ENCODE assay signal across 31 cellular contexts in the genomic region with DNA sequence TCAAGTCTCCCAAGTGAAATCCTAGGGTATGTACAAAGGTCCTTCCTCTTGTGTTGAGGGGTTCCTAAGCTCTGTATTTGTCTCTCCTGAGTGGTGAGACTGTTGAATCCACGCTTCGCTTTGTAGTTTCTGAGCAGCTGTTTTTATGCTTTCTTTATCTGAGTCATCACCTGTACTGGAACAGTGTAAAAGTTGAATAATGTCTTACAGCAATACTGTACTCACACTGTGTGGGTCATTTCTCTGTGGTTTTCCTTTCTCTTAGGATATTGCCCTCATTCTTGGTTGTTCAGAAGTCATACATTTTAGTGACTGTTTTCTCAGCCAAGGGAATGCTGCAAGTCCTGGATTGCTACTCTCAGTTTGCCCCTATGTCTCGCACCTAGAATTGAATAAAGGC.
DNase-seq lines count a peak whose midpoint lies in the region; ATAC-seq, FAIRE-seq and TF ChIP-seq lines count a peak whose summit lies in the region.
"Had no signal": no experiment of that assay in that cellular context is flagged by ENCODE, and none has a peak within 500 bp of the region (broad histone marks: within the 10 kb centered on the region; RNA-seq: fewer than 3 reads in every experiment).

No MANE protein-coding gene starts in this region.

- intact Hi-C loops in kidney (cut with DNase I) = no loop called here

- H3K27me3 ChIP-seq in SK-N-SH (ENCODE audit: insufficient read depth) = no peaks in the 10 kb centered on the region

- 58% methylated on average over 3 of the region's 3 CpGs for WGBS in SK-N-SH (ENCODE audit: low lambda C conversion rate)

- no peak for TF ChIP-seq EP300 in SK-N-SH (IDR thresholded peaks at IDR 0.05; ENCODE audit: borderline replicate concordance in 1 of 2, low read depth in 1 of 2, low read length in 1 of 2)

- no peaks in the 10 kb centered on the region for H3K79me2 ChIP-seq in SK-N-SH (ENCODE audit: insufficient read depth)

- no peak overlapping the region for H3K4me3 Mint-ChIP-seq in stimulated activated naive CD8-positive, alpha-beta T cell treated with anti-CD3 and anti-CD28 coated beads, Interleukin-15, amount 100 ng/mL, for 72 hours
- H3K4me3 Mint-ChIP-seq: activated T-cell treated with anti-CD3 and anti-CD28 coated beads, Interleukin-2, amount 50 U/mL, for 72 hours; IgD-negative memory B cell; naive thymus-derived CD4-positive, alpha-beta T cell had no signal

- H3K9ac ChIP-seq in kidney (ENCODE audit: low read length in 2 of 2) = no peak overlapping the region
- no peak overlapping the region for H3K9ac ChIP-seq in SK-N-SH

- H3K4me1 Mint-ChIP-seq in stimulated activated naive CD8-positive, alpha-beta T cell treated with anti-CD3 and anti-CD28 coated beads, Interleukin-15, amount 100 ng/mL, for 72 hours = no peaks in the 10 kb centered on the region
- H3K4me1 Mint-ChIP-seq: naive thymus-derived CD4-positive, alpha-beta T cell had no signal

- CTCF ChIA-PET in SK-N-SH (lab: Yijun Ruan, JAX) = no interaction called here

- H3K27ac Mint-ChIP-seq in stimulated activated naive CD8-positive, alpha-beta T cell treated with anti-CD3 and anti-CD28 coated beads, Interleukin-15, amount 100 ng/mL, for 72 hours = no peak overlapping the region
- H3K27ac Mint-ChIP-seq: activated T-cell treated with anti-CD3 and anti-CD28 coated beads, Interleukin-2, amount 50 U/mL, for 72 hours; IgD-negative memory B cell; naive thymus-derived CD4-positive, alpha-beta T cell; progenitor cell of endocrine pancreas had no signal

- no peak for FAIRE-seq in kidney (lab: Jason Lieb, UNC)
- FAIRE-seq: GM12892, islet of Langerhans had no signal

- H3K27me3 Mint-ChIP-seq in stimulated activated naive CD8-positive, alpha-beta T cell treated with anti-CD3 and anti-CD28 coated beads, Interleukin-15, amount 100 ng/mL, for 72 hours = no peaks in the 10 kb centered on the region
- H3K27me3 Mint-ChIP-seq: IgD-negative memory B cell; naive thymus-derived CD4-positive, alpha-beta T cell; progenitor cell of endocrine pancreas had no signal

- H3K9me2 ChIP-seq in SK-N-SH = no peaks in the 10 kb centered on the region

- H4K20me1 ChIP-seq in SK-N-SH (ENCODE audit: insufficient read depth) = no peaks in the 10 kb centered on the region

- TF ChIP-seq CTCF in astrocyte of the cerebellum (IDR thresholded peaks at IDR 0.05; ENCODE audit: low read depth, low read length, missing control alignments) (no peak), kidney (IDR thresholded peaks at IDR 0.05; ENCODE audit: borderline replicate concordance, extremely low read depth, insufficient read depth) (no peak), SK-N-SH (IDR thresholded peaks at IDR 0.05) (no peak)

- in situ Hi-C loops in astrocyte of the cerebellum (cut with HindIII; ENCODE audit: low sequenced_read_pairs) = no loop called here

- DNase-seq in LHCN-M2 (ENCODE audit: low read depth) = peak; percentile 2
- peak; percentile 11 for DNase-seq in astrocyte of the cerebellum (ENCODE audit: low read depth)
- DNase-seq in iris pigment epithelial cell (ENCODE audit: low read depth) = peak; percentile 5
- no peak for DNase-seq in stimulated activated naive CD8-positive, alpha-beta T cell treated with anti-CD3 and anti-CD28 coated beads, Interleukin-15, amount 100 ng/mL, for 72 hours
- no peak for DNase-seq in kidney
- DNase-seq in SK-N-SH = no peak
- DNase-seq: activated CD4-positive, alpha-beta T cell treated with anti-CD3 and anti-CD28 coated beads, Interleukin-2, amount 50 U/mL, for 48 hours; activated CD4-positive, CD25-positive, alpha-beta regulatory T cell treated with anti-CD3 and anti-CD28 coated beads, Interleukin-2, amount 50 U/mL, for 72 hours; activated naive CD4-positive, alpha-beta T cell treated with Interleukin-2 at 50 U/mL for 16 hours; activated T-cell treated with anti-CD3 and anti-CD28 coated beads, Interleukin-2, amount 50 U/mL, for 72 hours; C1 segment of cervical spinal cord; COR-L47; DMS53; effector memory CD4-positive, alpha-beta T cell; glutamatergic neuron; naive thymus-derived CD4-positive, alpha-beta T cell; NCI-H1092 treated with DMSO at 0.1 percent for 48 hours; NCI-H187; NCI-H2171; nucleus accumbens; OCI-M1; SHP77 treated with DMSO at 0.1 percent for 48 hours; stimulated activated CD4-positive, alpha-beta T cell treated with anti-CD3 and anti-CD28 coated beads, Interleukin-4, amount 100 ng/mL, for 24 hours; trophoblast cell had no signal

- H3K4me1 ChIP-seq in kidney (ENCODE audit: control insufficient read depth in 1 of 2, insufficient read depth in 1 of 2, low read depth in 1 of 2, low read length in 2 of 2) (no peaks in the 10 kb centered on the region), SK-N-SH (ENCODE audit: control insufficient read depth in 1 of 2, insufficient read depth in 2 of 2, low read depth in 1 of 2, low read length in 1 of 2) (no peaks in the 10 kb centered on the region; a peak in 2 of 4 replicates)

- H3F3A ChIP-seq in SK-N-SH (replicated peaks; ENCODE audit: insufficient read depth) = no peaks in the 10 kb centered on the region

- no peaks in the 10 kb centered on the region for H3K36me3 ChIP-seq in kidney (ENCODE audit: control insufficient read depth in 1 of 2, insufficient read depth in 2 of 2, low read length in 2 of 2)
- H3K36me3 ChIP-seq in SK-N-SH (replicated peaks in 1 of 2; ENCODE audit: control insufficient read depth in 1 of 2, insufficient read depth in 2 of 2, low read length in 1 of 2) = no peaks in the 10 kb centered on the region

- H3K4me3 ChIP-seq in astrocyte of the cerebellum (ENCODE audit: low read depth, low read length) = no peak overlapping the region
- H3K4me3 ChIP-seq in kidney (ENCODE audit: low read length in 2 of 2) = no peak overlapping the region
- H3K4me3 ChIP-seq in SK-N-SH (ENCODE audit: low read depth in 2 of 2, low read length in 1 of 2) = no peak overlapping the region
- H3K4me3 ChIP-seq: coronary artery had no signal

- no peak overlapping the region for H3K27ac ChIP-seq in kidney (ENCODE audit: low read depth in 2 of 2, low read length in 2 of 2)
- H3K27ac ChIP-seq in SK-N-SH (ENCODE audit: low read depth in 2 of 2, low read length in 1 of 2) = no peak overlapping the region
- H3K27ac ChIP-seq: coronary artery had no signal

- peaks cover 5 to 7% of the 10 kb centered on the region in 2 donors for H3K9me3 Mint-ChIP-seq in stimulated activated naive CD8-positive, alpha-beta T cell treated with anti-CD3 and anti-CD28 coated beads, Interleukin-15, amount 100 ng/mL, for 72 hours

- no peak overlapping the region for H3K4me2 ChIP-seq in SK-N-SH

- no peaks in the 10 kb centered on the region for H3K9me3 ChIP-seq in kidney (ENCODE audit: control insufficient read depth in 1 of 2, low read length in 2 of 2)
- H3K9me3 ChIP-seq in SK-N-SH = no peaks in the 10 kb centered on the region

- no peak for ATAC-seq in GM21717 (IDR thresholded peaks at IDR 0.05; ENCODE audit: unreplicated experiment)
- no peak for ATAC-seq in stimulated activated naive CD8-positive, alpha-beta T cell treated with anti-CD3 and anti-CD28 coated beads, Interleukin-15, amount 100 ng/mL, for 72 hours
- ATAC-seq: activated T-cell treated with anti-CD3 and anti-CD28 coated beads, Interleukin-2, amount 50 U/mL, for 72 hours; naive thymus-derived CD4-positive, alpha-beta T cell; sciatic nerve had no signal

- TF ChIP-seq RAD21 in SK-N-SH (IDR thresholded peaks at IDR 0.05; ENCODE audit: low read length) = no peak

- no peak overlapping the region for H2AFZ ChIP-seq in SK-N-SH (ENCODE audit: low read depth)

- POLR2A ChIA-PET in SK-N-SH (lab: Yijun Ruan, JAX) = no interaction called here

TF ChIP-seq in SK-N-SH, 30 proteins besides CTCF, POLR2A, EP300 and RAD21:
- TF ChIP-seq NFIC (IDR thresholded peaks at IDR 0.05; ENCODE audit: borderline replicate concordance) = no peak
- TF ChIP-seq, protein P1, sequence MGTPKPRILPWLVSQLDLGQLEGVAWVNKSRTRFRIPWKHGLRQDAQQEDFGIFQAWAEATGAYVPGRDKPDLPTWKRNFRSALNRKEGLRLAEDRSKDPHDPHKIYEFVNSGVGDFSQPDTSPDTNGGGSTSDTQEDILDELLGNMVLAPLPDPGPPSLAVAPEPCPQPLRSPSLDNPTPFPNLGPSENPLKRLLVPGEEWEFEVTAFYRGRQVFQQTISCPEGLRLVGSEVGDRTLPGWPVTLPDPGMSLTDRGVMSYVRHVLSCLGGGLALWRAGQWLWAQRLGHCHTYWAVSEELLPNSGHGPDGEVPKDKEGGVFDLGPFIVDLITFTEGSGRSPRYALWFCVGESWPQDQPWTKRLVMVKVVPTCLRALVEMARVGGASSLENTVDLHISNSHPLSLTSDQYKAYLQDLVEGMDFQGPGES (IDR thresholded peaks at IDR 0.05; ENCODE audit: low read depth, low read length) = no peak
- TF ChIP-seq, protein P2, sequence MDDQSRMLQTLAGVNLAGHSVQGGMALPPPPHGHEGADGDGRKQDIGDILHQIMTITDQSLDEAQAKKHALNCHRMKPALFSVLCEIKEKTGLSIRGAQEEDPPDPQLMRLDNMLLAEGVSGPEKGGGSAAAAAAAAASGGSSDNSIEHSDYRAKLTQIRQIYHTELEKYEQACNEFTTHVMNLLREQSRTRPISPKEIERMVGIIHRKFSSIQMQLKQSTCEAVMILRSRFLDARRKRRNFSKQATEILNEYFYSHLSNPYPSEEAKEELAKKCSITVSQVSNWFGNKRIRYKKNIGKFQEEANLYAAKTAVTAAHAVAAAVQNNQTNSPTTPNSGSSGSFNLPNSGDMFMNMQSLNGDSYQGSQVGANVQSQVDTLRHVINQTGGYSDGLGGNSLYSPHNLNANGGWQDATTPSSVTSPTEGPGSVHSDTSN (IDR thresholded peaks at IDR 0.05) = no peak
- TF ChIP-seq, protein P3, sequence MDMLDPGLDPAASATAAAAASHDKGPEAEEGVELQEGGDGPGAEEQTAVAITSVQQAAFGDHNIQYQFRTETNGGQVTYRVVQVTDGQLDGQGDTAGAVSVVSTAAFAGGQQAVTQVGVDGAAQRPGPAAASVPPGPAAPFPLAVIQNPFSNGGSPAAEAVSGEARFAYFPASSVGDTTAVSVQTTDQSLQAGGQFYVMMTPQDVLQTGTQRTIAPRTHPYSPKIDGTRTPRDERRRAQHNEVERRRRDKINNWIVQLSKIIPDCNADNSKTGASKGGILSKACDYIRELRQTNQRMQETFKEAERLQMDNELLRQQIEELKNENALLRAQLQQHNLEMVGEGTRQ (IDR thresholded peaks at IDR 0.05; ENCODE audit: borderline replicate concordance, low read depth, low read length) = no peak
- TF ChIP-seq ELF1 (IDR thresholded peaks at IDR 0.05) = no peak
- TF ChIP-seq MXI1 (IDR thresholded peaks at IDR 0.05; ENCODE audit: low read depth, low read length) = no peak
- TF ChIP-seq, protein P4, sequence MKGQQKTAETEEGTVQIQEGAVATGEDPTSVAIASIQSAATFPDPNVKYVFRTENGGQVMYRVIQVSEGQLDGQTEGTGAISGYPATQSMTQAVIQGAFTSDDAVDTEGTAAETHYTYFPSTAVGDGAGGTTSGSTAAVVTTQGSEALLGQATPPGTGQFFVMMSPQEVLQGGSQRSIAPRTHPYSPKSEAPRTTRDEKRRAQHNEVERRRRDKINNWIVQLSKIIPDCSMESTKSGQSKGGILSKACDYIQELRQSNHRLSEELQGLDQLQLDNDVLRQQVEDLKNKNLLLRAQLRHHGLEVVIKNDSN (IDR thresholded peaks at IDR 0.05; ENCODE audit: borderline replicate concordance, low read depth) = no peak

Comparison
In these comparisons a context has a peak if more than half of its experiments do, and no peak if none do; other contexts are left out.
1. DNase-seq: peak in LHCN-M2 (single experiment), astrocyte of the cerebellum (single experiment) and iris pigment epithelial cell (single experiment); none in stimulated activated naive CD8-positive, alpha-beta T cell treated with anti-CD3 and anti-CD28 coated beads, Interleukin-15, amount 100 ng/mL, for 72 hours (0 of 2), kidney (single experiment) and SK-N-SH (single experiment).